ENCODE assay signal across 26 cellular contexts in the genomic region with DNA sequence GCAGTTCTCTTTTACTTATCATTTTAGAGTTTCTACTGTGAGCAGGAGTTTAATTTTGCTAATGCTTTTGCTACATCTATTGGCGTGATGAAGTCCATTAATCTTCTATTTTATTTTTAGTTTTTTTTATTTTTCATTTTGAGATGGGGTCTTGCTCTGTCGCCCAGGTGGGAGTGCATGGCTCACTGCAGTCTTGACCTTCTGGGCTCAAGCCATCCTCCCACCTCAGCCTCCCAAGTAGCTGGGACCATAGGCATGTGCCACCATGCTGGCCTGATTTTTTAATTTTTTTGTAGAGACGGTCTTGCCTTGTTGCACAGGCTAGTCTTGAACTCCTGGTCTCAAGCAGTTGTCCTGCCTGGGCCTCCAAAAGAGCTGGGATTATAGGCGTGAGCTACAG.
"Had no signal": no experiment of that assay in that cellular context is flagged by ENCODE, and none has a peak within 500 bp of the region (broad histone marks: within the 10 kb centered on the region; RNA-seq: fewer than 3 reads in every experiment).

No MANE protein-coding gene starts in this region.

- H3K9me3 Mint-ChIP-seq: naive thymus-derived CD8-positive, alpha-beta T cell; neural crest cell; stimulated activated naive CD8-positive, alpha-beta T cell treated with anti-CD3 and anti-CD28 coated beads, Interleukin-15, amount 100 ng/mL, for 72 hours had no signal

- H3K27me3 Mint-ChIP-seq: naive thymus-derived CD8-positive, alpha-beta T cell; stimulated activated naive CD8-positive, alpha-beta T cell treated with anti-CD3 and anti-CD28 coated beads, Interleukin-15, amount 100 ng/mL, for 72 hours had no signal

- H3K4me3 Mint-ChIP-seq: neural crest cell; stimulated activated naive CD8-positive, alpha-beta T cell treated with anti-CD3 and anti-CD28 coated beads, Interleukin-15, amount 100 ng/mL, for 72 hours had no signal

- ATAC-seq: esophagus mucosa; gastroesophageal sphincter; heart right ventricle; left cardiac atrium; left lung; naive thymus-derived CD8-positive, alpha-beta T cell; sciatic nerve; stimulated activated naive CD8-positive, alpha-beta T cell treated with anti-CD3 and anti-CD28 coated beads, Interleukin-15, amount 100 ng/mL, for 72 hours had no signal

- DNase-seq: dorsolateral prefrontal cortex; effector CD4-positive, alpha-beta T cell; foreskin fibroblast; heart right ventricle; hippocampal formation; left cardiac atrium; left lung; mammary epithelial cell; mesendoderm; naive thymus-derived CD8-positive, alpha-beta T cell; stimulated activated CD4-positive, alpha-beta T cell treated with anti-CD3 and anti-CD28 coated beads, Interleukin-12 subunit alpha, Interleukin-12 subunit beta, amount 100 ng/mL, for 4 hours; stimulated activated CD4-positive, alpha-beta T cell treated with anti-CD3 and anti-CD28 coated beads, Interleukin-1b, Interleukin-23, amount 100 ng/mL, for 48 hours; stimulated activated CD4-positive, alpha-beta T cell treated with anti-CD3 and anti-CD28 coated beads, Interleukin-4, amount 100 ng/mL, for 1 hour; stimulated activated CD8-positive, alpha-beta memory T cell treated with anti-CD3 and anti-CD28 coated beads, Interleukin-4, amount 100 ng/mL, for 48 hours; stimulated activated naive CD4-positive, alpha-beta T cell; stimulated activated naive CD8-positive, alpha-beta T cell treated with anti-CD3 and anti-CD28 coated beads, Interleukin-15, amount 100 ng/mL, for 72 hours; transverse colon had no signal

- H3K27ac ChIP-seq: dorsolateral prefrontal cortex, epithelial cell of prostate, heart right ventricle, left lung, prostate gland, right atrium auricular region, suprapubic skin, transverse colon, vagina had no signal
